In genomic region chr17:43175213-43176118, GRCh38 we compare ENCODE assay signal across 9 cellular contexts. TPM values are rescaled to one million over a fixed set of nuclear protein-coding genes. Genes with fewer than 3 reads are reported as not detected.
A peak's percentile ranks its signal among the peaks of the same experiment; 100 is the strongest.
DNase-seq lines count a peak whose midpoint lies in the region; ATAC-seq and TF ChIP-seq lines count a peak whose summit lies in the region.
"Had no signal": no experiment of that assay in that cellular context is flagged by ENCODE, and none has a peak within 500 bp of the region (broad histone marks: within the 10 kb centered on the region; RNA-seq: fewer than 3 reads in every experiment).

No MANE protein-coding gene starts in this region.

- H3K18ac ChIP-seq in mesendoderm (ENCODE audit: low read length), result no peak overlapping the region

- H3K36me3 ChIP-seq in mammary epithelial cell (ENCODE audit: insufficient read depth, low read length) (peaks cover 4% of the 10 kb centered on the region), breast epithelium (peaks cover 4% of the 10 kb centered on the region), ascending aorta (peaks cover 31% of the 10 kb centered on the region in 2 donors), mesendoderm (ENCODE audit: control insufficient read depth, insufficient read depth, low read length) (no peaks in the 10 kb centered on the region), upper lobe of right lung (peaks cover 53% of the 10 kb centered on the region)

- H3K56ac ChIP-seq in mesendoderm (ENCODE audit: low read length), result no peak overlapping the region

- no peak for TF ChIP-seq POLR2A in breast epithelium (IDR thresholded peaks at IDR 0.05)

- H2AK5ac ChIP-seq in mesendoderm (ENCODE audit: low read length), result no peak overlapping the region

- H3K79me2 ChIP-seq in mammary epithelial cell (ENCODE audit: insufficient read depth, low read length) (peaks cover 32% of the 10 kb centered on the region), mesendoderm (ENCODE audit: control insufficient read depth, insufficient read depth, low read length) (no peaks in the 10 kb centered on the region)

- H2BK5ac ChIP-seq in mesendoderm (ENCODE audit: low read length), result no peak overlapping the region

- H3K9me3 ChIP-seq in mammary epithelial cell (replicated peaks; ENCODE audit: insufficient read depth, low read length) (no peaks in the 10 kb centered on the region), breast epithelium (no peaks in the 10 kb centered on the region), ascending aorta (no peaks in the 10 kb centered on the region), upper lobe of right lung (no peaks in the 10 kb centered on the region)

- in situ Hi-C loops in mammary epithelial cell (cut with MboI; ENCODE audit: low sequenced_read_pairs in 2 of 2), result no loop called here

- ATAC-seq in upper lobe of right lung (no peak), HG03280 (IDR thresholded peaks at IDR 0.05; ENCODE audit: unreplicated experiment) (no peak)

- H3K27ac ChIP-seq in mammary epithelial cell (ENCODE audit: insufficient read depth, low read depth, low read length) (no peak overlapping the region), breast epithelium (peak overlapping the region in 1 of 2 donors; percentile 45), ascending aorta (peak overlapping the region; percentile 71 to 99), mesendoderm (ENCODE audit: low read depth, low read length) (no peak overlapping the region), upper lobe of right lung (peak overlapping the region; percentile 7)

- H3K79me1 ChIP-seq in mesendoderm (ENCODE audit: low read length), result no peaks in the 10 kb centered on the region

- H4K8ac ChIP-seq in mesendoderm (ENCODE audit: low read depth, low read length), result no peak overlapping the region

- no peak overlapping the region for H3K9ac ChIP-seq in mammary epithelial cell (ENCODE audit: insufficient read depth, low read length)
- H3K9ac ChIP-seq in mesendoderm (ENCODE audit: low read length), result no peak overlapping the region

- TF ChIP-seq CTCF in mammary epithelial cell (conservative IDR thresholded peaks at IDR 0.05 in 1 of 2, IDR thresholded peaks at IDR 0.05 in 1 of 2; ENCODE audit: extremely low read depth in 1 of 2, insufficient read depth in 1 of 2, low read depth in 1 of 2, low read length in 2 of 2), result no peak
- no peak for TF ChIP-seq CTCF in breast epithelium (IDR thresholded peaks at IDR 0.05)
- no peak for TF ChIP-seq CTCF in ascending aorta (IDR thresholded peaks at IDR 0.05)
- no peak for TF ChIP-seq CTCF in upper lobe of right lung (IDR thresholded peaks at IDR 0.05)

- H3K27me3 ChIP-seq in mammary epithelial cell (ENCODE audit: insufficient read depth, low read length) (no peaks in the 10 kb centered on the region), breast epithelium (no peaks in the 10 kb centered on the region), ascending aorta (no peaks in the 10 kb centered on the region), mesendoderm (ENCODE audit: insufficient read depth, low read length, poor library complexity) (no peaks in the 10 kb centered on the region), upper lobe of right lung (no peaks in the 10 kb centered on the region)

- peak; percentile 26 for DNase-seq in mammary epithelial cell
- no peak for DNase-seq in breast epithelium (ENCODE audit: low spot score in 2 of 2)
- no peak for DNase-seq in ascending aorta (ENCODE audit: low spot score in 2 of 2)
- peak; percentile 49 for DNase-seq in mesendoderm
- DNase-seq in upper lobe of right lung, result no peak
- DNase-seq in putamen (ENCODE audit: low spot score), result no peak
- DNase-seq in globus pallidus (ENCODE audit: low spot score), result no peak
- DNase-seq: NCI-H1930 had no signal

- H2BK15ac ChIP-seq in mesendoderm (replicated peaks; ENCODE audit: low read depth), result no peak overlapping the region

- 35% methylated on average over 4 of the region's 4 CpGs for WGBS in mammary epithelial cell (ENCODE audit: low coverage, missing lambda C conversion rate)
- no CpG with 5 or more reads among the region's 4 CpGs for WGBS in mesendoderm (ENCODE audit: extremely low coverage, insufficient coverage, low lambda C conversion rate)

- H2AFZ ChIP-seq in mammary epithelial cell (ENCODE audit: low read depth, low read length), result peak overlapping the region; percentile 1

- H3K4me1 ChIP-seq in mammary epithelial cell (ENCODE audit: insufficient read depth, low read length) (peaks cover 19% of the 10 kb centered on the region), breast epithelium (peaks cover 7 to 24% of the 10 kb centered on the region in 2 donors), ascending aorta (peaks cover 0 to 47% of the 10 kb centered on the region in 2 donors), mesendoderm (ENCODE audit: control insufficient read depth, low read depth, low read length) (peaks cover 5% of the 10 kb centered on the region), upper lobe of right lung (peaks cover 54% of the 10 kb centered on the region)

- H3K4me2 ChIP-seq in mammary epithelial cell (ENCODE audit: insufficient read depth, low read depth, low read length) (peak overlapping the region; percentile 54), mesendoderm (ENCODE audit: low read length) (no peak overlapping the region)

- dilution Hi-C loops in mammary epithelial cell (cut with HindIII; ENCODE audit: low sequenced_read_pairs), result no loop called here

- no peaks in the 10 kb centered on the region for H4K20me1 ChIP-seq in mammary epithelial cell (ENCODE audit: insufficient read depth, low read length)

- H3K23ac ChIP-seq in mesendoderm (ENCODE audit: low read length), result no peak overlapping the region

- no peak overlapping the region for H2BK120ac ChIP-seq in mesendoderm (ENCODE audit: low read depth, low read length)

- BruUV-seq in mammary epithelial cell (replicated peaks; lab: Mats Ljungman, UMichigan), result no TSS peak

- H3K4me3 ChIP-seq in mammary epithelial cell (replicated peaks in 1 of 3; ENCODE audit: insufficient read depth in 1 of 3, low read depth in 2 of 3, low read length in 3 of 3), result no peak overlapping the region
- H3K4me3 ChIP-seq in breast epithelium, result no peak overlapping the region
- H3K4me3 ChIP-seq in ascending aorta, result peak overlapping the region in 1 of 2 donors; percentile 35
- H3K4me3 ChIP-seq in mesendoderm (ENCODE audit: low read length), result no peak overlapping the region
- no peak overlapping the region for H3K4me3 ChIP-seq in upper lobe of right lung

- intact Hi-C loops in mammary epithelial cell (cut with micrococcal nuclease), result no loop called here
- intact Hi-C loops in breast epithelium (cut with DNase I; ENCODE audit: low total_unique reads), result no loop called here
- intact Hi-C loops in ascending aorta (cut with DNase I), result no loop called here
- intact Hi-C loops in upper lobe of right lung (cut with DNase I), result no loop called here

- CTCF ChIA-PET in mammary epithelial cell (lab: Charles Lee; ENCODE audit: low non-redundant PET), result no interaction called here

- no peak overlapping the region for H4K5ac ChIP-seq in mesendoderm (ENCODE audit: low read length)

- no peak overlapping the region for H3K4ac ChIP-seq in mesendoderm (ENCODE audit: low read depth, low read length)

RNA-seq across cellular contexts. Expression of gene NBR1, which starts 4.5 kb away (rescaled TPM):
- total RNA-seq in mammary epithelial cell, result 100 to 1,000 TPM in 1 of 2 donors, 10 to 100 TPM in 1; 65.2 to 100 TPM
- polyA plus RNA-seq in mammary epithelial cell, result 42.3 TPM
- 52.6 TPM for polyA minus RNA-seq in mammary epithelial cell
- 100 to 1,000 TPM in 1 of 3 donors, 10 to 100 TPM in 2; 90.1 to 131 (median 92.1) TPM for total RNA-seq in breast epithelium
- total RNA-seq in ascending aorta, result 45.6 TPM
- polyA plus RNA-seq in mesendoderm (2013, experiment 1 of 2), result 17.0 TPM
- polyA plus RNA-seq in mesendoderm (2013, experiment 2 of 2), result 17.1 TPM
- 80.4 TPM for total RNA-seq in upper lobe of right lung

RNA-seq across cellular contexts. Expression of gene TMEM106A, which starts 36.2 kb away (rescaled TPM):
- total RNA-seq in mammary epithelial cell (1 to 10 TPM; 2.0 to 4.7 TPM), breast epithelium (1 to 10 TPM; 5.9 to 9.1 (median 7.9) TPM), ascending aorta (18.5 TPM), upper lobe of right lung (14.2 TPM)
- polyA plus RNA-seq in mammary epithelial cell, result 1.9 TPM
- polyA minus RNA-seq in mammary epithelial cell, result 21.3 TPM
- 1.9 TPM for polyA plus RNA-seq in mesendoderm (2013, experiment 1 of 2)
- 2.0 TPM for polyA plus RNA-seq in mesendoderm (2013, experiment 2 of 2)

RNA-seq across cellular contexts. Expression of gene BRCA1, which starts 50.3 kb away (rescaled TPM):
- total RNA-seq in mammary epithelial cell, result 10 to 100 TPM in 1 of 2 donors, 1 to 10 TPM in 1; 5.5 to 35.8 TPM
- polyA plus RNA-seq in mammary epithelial cell, result 35.7 TPM
- 135 TPM for polyA minus RNA-seq in mammary epithelial cell
- 1 to 10 TPM; 5.2 to 8.9 (median 7.4) TPM for total RNA-seq in breast epithelium
- 0.85 TPM for total RNA-seq in ascending aorta
- 17.2 TPM for polyA plus RNA-seq in mesendoderm (2013, experiment 1 of 2)
- polyA plus RNA-seq in mesendoderm (2013, experiment 2 of 2), result 17.4 TPM
- total RNA-seq in upper lobe of right lung, result 4.0 TPM

RNA-seq across cellular contexts. Expression of gene CCDC200, which starts 53.0 kb away (rescaled TPM):
- total RNA-seq in mammary epithelial cell (not detected), breast epithelium (not detected), ascending aorta (not detected), upper lobe of right lung (not detected)
- not detected for polyA plus RNA-seq in mammary epithelial cell
- not detected for polyA minus RNA-seq in mammary epithelial cell
- not detected for polyA plus RNA-seq in mesendoderm (2013, experiment 1 of 2)
- polyA plus RNA-seq in mesendoderm (2013, experiment 2 of 2), result not detected

RNA-seq across cellular contexts. Expression of gene RNU2-1, which starts 58.3 kb away (rescaled TPM):
- 1,000 to 10,000 TPM in 1 of 2 donors, not detected in 1; 2,951 TPM for total RNA-seq in mammary epithelial cell
- polyA plus RNA-seq in mammary epithelial cell, result not detected
- not detected for polyA minus RNA-seq in mammary epithelial cell
- not detected for total RNA-seq in breast epithelium
- not detected for total RNA-seq in ascending aorta
- not detected for polyA plus RNA-seq in mesendoderm (2013, experiment 1 of 2)
- polyA plus RNA-seq in mesendoderm (2013, experiment 2 of 2), result not detected
- 7,693 TPM for total RNA-seq in upper lobe of right lung

Comparison
In these comparisons a context has a peak if more than half of its experiments do, and no peak if none do; other contexts are left out.
1. DNase-seq: peak in mammary epithelial cell (single experiment) and mesendoderm (single experiment); none in breast epithelium (0 of 2), ascending aorta (0 of 2), upper lobe of right lung (single experiment), putamen (single experiment) and globus pallidus (single experiment).
2. H3K27ac ChIP-seq: peak in ascending aorta (2 of 2) and upper lobe of right lung (single experiment); none in mammary epithelial cell (single experiment) and mesendoderm (single experiment).